Comparison of ENCODE assay signal across 20 cellular contexts in the genomic region with DNA sequence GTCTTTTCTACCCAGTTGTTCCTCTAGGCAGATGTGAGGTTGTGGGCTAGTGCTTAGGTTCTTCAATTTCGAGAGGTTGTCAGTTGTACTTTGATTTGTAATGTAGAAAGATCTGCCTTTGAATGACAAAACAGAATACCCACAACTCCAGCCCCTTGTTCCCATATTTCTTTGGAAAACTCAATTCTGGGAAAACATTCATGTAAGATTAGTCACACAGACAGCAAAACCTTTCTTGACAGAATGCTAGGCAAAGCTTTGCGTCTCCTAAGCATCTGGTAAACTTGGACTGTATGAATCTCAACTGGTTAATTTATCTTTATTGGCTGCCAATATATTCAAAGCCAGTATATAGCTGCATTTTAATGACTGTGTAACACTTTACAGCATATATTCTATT. TPM values are rescaled to one million over a fixed set of nuclear protein-coding genes. Genes with fewer than 3 reads are reported as not detected.
DNase-seq lines count a peak whose midpoint lies in the region; ATAC-seq and TF ChIP-seq lines count a peak whose summit lies in the region.
"Had no signal": no experiment of that assay in that cellular context is flagged by ENCODE, and none has a peak within 500 bp of the region (broad histone marks: within the 10 kb centered on the region; RNA-seq: fewer than 3 reads in every experiment).

No MANE protein-coding gene starts in this region.

- no peak for TF ChIP-seq CTCF in fibroblast of the aortic adventitia (IDR thresholded peaks at IDR 0.05; ENCODE audit: insufficient read depth, low read length)
- TF ChIP-seq CTCF in glutamatergic neuron (IDR thresholded peaks at IDR 0.05; ENCODE audit: partially characterized antibody, unreplicated experiment) = no peak

- no peaks in the 10 kb centered on the region for H3K27me3 ChIP-seq in adipocyte (replicated peaks; ENCODE audit: control insufficient read depth, insufficient read depth, low read length)
- H3K27me3 ChIP-seq: ascending aorta, hepatocyte, right atrium auricular region had no signal

- no peak for DNase-seq in activated naive CD4-positive, alpha-beta T cell treated with anti-CD3 and anti-CD28 coated beads, Interleukin-2, amount 10 ng/mL, durations not matched to agents 7 days and 5 days
- no peak for DNase-seq in activated naive CD4-positive, alpha-beta T cell treated with Interleukin-2 at 50 U/mL for 16 hours
- DNase-seq in adipocyte (ENCODE audit: low read depth) (peak; percentile 19), fibroblast of the aortic adventitia (ENCODE audit: low read depth) (peak; percentile 42), glutamatergic neuron (no peak)
- DNase-seq in stimulated activated effector memory CD8-positive, alpha-beta T cell treated with anti-CD3 and anti-CD28 coated beads, Interleukin-12 subunit alpha, Interleukin-12 subunit beta, amount 100 ng/mL, for 72 hours (ENCODE audit: low spot score in 2 of 2) = no peak
- DNase-seq: activated gamma-delta T cell; CD4-positive, alpha-beta T cell; DMS53; kidney; NCI-H2081; SHP77 treated with DMSO at 0.1 percent for 48 hours; stimulated activated naive CD8-positive, alpha-beta T cell treated with anti-CD3 and anti-CD28 coated beads, Interleukin-15, amount 100 ng/mL, for 72 hours had no signal

- CTCF ChIA-PET in activated naive CD4-positive, alpha-beta T cell treated with anti-CD3 and anti-CD28 coated beads, Interleukin-2, amount 10 ng/mL, durations not matched to agents 7 days and 5 days (lab: Charles Lee) = no interaction called here

- H3K9me3 ChIP-seq in adipocyte (ENCODE audit: control insufficient read depth, low read length) = no peaks in the 10 kb centered on the region
- H3K9me3 ChIP-seq: ascending aorta, right atrium auricular region had no signal

- no peak for ATAC-seq in stimulated activated effector memory CD8-positive, alpha-beta T cell treated with anti-CD3 and anti-CD28 coated beads, Interleukin-12 subunit alpha, Interleukin-12 subunit beta, amount 100 ng/mL, for 72 hours
- ATAC-seq in HG03460 (IDR thresholded peaks at IDR 0.05; ENCODE audit: unreplicated experiment) = no peak
- ATAC-seq in HG03571 (IDR thresholded peaks at IDR 0.05; ENCODE audit: unreplicated experiment) = no peak
- ATAC-seq: stimulated activated naive CD8-positive, alpha-beta T cell treated with anti-CD3 and anti-CD28 coated beads, Interleukin-15, amount 100 ng/mL, for 72 hours had no signal

- H3K27me3 Mint-ChIP-seq in activated naive CD4-positive, alpha-beta T cell treated with anti-CD3 and anti-CD28 coated beads, Interleukin-2, amount 10 ng/mL, durations not matched to agents 7 days and 5 days = no peaks in the 10 kb centered on the region
- no peaks in the 10 kb centered on the region for H3K27me3 Mint-ChIP-seq in glutamatergic neuron (ENCODE audit: unreplicated experiment)
- H3K27me3 Mint-ChIP-seq: CD4-positive, alpha-beta T cell; stimulated activated naive CD8-positive, alpha-beta T cell treated with anti-CD3 and anti-CD28 coated beads, Interleukin-15, amount 100 ng/mL, for 72 hours had no signal

- H3K36me3 ChIP-seq in adipocyte (ENCODE audit: control insufficient read depth, insufficient read depth, low read length, severe bottlenecking) = peaks cover 32% of the 10 kb centered on the region

- no peaks in the 10 kb centered on the region for H3K9me3 Mint-ChIP-seq in activated naive CD4-positive, alpha-beta T cell treated with anti-CD3 and anti-CD28 coated beads, Interleukin-2, amount 10 ng/mL, durations not matched to agents 7 days and 5 days
- H3K9me3 Mint-ChIP-seq in stimulated activated effector memory CD8-positive, alpha-beta T cell treated with anti-CD3 and anti-CD28 coated beads, Interleukin-12 subunit alpha, Interleukin-12 subunit beta, amount 100 ng/mL, for 72 hours = no peaks in the 10 kb centered on the region
- no peaks in the 10 kb centered on the region for H3K9me3 Mint-ChIP-seq in glutamatergic neuron (ENCODE audit: unreplicated experiment)
- H3K9me3 Mint-ChIP-seq: CD4-positive, alpha-beta T cell; stimulated activated naive CD8-positive, alpha-beta T cell treated with anti-CD3 and anti-CD28 coated beads, Interleukin-15, amount 100 ng/mL, for 72 hours; T-helper 2 cell treated with Interferon-gamma antibody and Interleukin-4, amounts not matched to agents 5 μg/mL and 100 μg/mL, for 36 hours had no signal

- peak overlapping the region; percentile 28 for H3K27ac Mint-ChIP-seq in activated naive CD4-positive, alpha-beta T cell treated with anti-CD3 and anti-CD28 coated beads, Interleukin-2, amount 10 ng/mL, durations not matched to agents 7 days and 5 days
- H3K27ac Mint-ChIP-seq in stimulated activated effector memory CD8-positive, alpha-beta T cell treated with anti-CD3 and anti-CD28 coated beads, Interleukin-12 subunit alpha, Interleukin-12 subunit beta, amount 100 ng/mL, for 72 hours = peak overlapping the region; percentile 18
- H3K27ac Mint-ChIP-seq in glutamatergic neuron (ENCODE audit: unreplicated experiment) = no peak overlapping the region
- H3K27ac Mint-ChIP-seq: CD4-positive, alpha-beta T cell had no signal

- H3K4me1 Mint-ChIP-seq in activated naive CD4-positive, alpha-beta T cell treated with anti-CD3 and anti-CD28 coated beads, Interleukin-2, amount 10 ng/mL, durations not matched to agents 7 days and 5 days = no peaks in the 10 kb centered on the region
- peaks cover 13% of the 10 kb centered on the region for H3K4me1 Mint-ChIP-seq in stimulated activated effector memory CD8-positive, alpha-beta T cell treated with anti-CD3 and anti-CD28 coated beads, Interleukin-12 subunit alpha, Interleukin-12 subunit beta, amount 100 ng/mL, for 72 hours
- H3K4me1 Mint-ChIP-seq in glutamatergic neuron (ENCODE audit: low read depth, unreplicated experiment) = no peaks in the 10 kb centered on the region
- H3K4me1 Mint-ChIP-seq: stimulated activated naive CD8-positive, alpha-beta T cell treated with anti-CD3 and anti-CD28 coated beads, Interleukin-15, amount 100 ng/mL, for 72 hours had no signal

- no peak overlapping the region for H3K4me3 Mint-ChIP-seq in activated naive CD4-positive, alpha-beta T cell treated with anti-CD3 and anti-CD28 coated beads, Interleukin-2, amount 10 ng/mL, durations not matched to agents 7 days and 5 days
- H3K4me3 Mint-ChIP-seq in stimulated activated effector memory CD8-positive, alpha-beta T cell treated with anti-CD3 and anti-CD28 coated beads, Interleukin-12 subunit alpha, Interleukin-12 subunit beta, amount 100 ng/mL, for 72 hours = no peak overlapping the region
- H3K4me3 Mint-ChIP-seq in glutamatergic neuron (ENCODE audit: unreplicated experiment) = no peak overlapping the region
- H3K4me3 Mint-ChIP-seq: CD4-positive, alpha-beta T cell; stimulated activated naive CD8-positive, alpha-beta T cell treated with anti-CD3 and anti-CD28 coated beads, Interleukin-15, amount 100 ng/mL, for 72 hours; T-helper 2 cell treated with Interferon-gamma antibody and Interleukin-4, amounts not matched to agents 5 μg/mL and 100 μg/mL, for 36 hours had no signal

- H3K9ac ChIP-seq in adipocyte (ENCODE audit: low read length) = no peak overlapping the region

- peaks cover 49% of the 10 kb centered on the region for H3K36me3 Mint-ChIP-seq in activated naive CD4-positive, alpha-beta T cell treated with anti-CD3 and anti-CD28 coated beads, Interleukin-2, amount 10 ng/mL, durations not matched to agents 7 days and 5 days
- H3K36me3 Mint-ChIP-seq in stimulated activated effector memory CD8-positive, alpha-beta T cell treated with anti-CD3 and anti-CD28 coated beads, Interleukin-12 subunit alpha, Interleukin-12 subunit beta, amount 100 ng/mL, for 72 hours = peaks cover 92% of the 10 kb centered on the region
- peaks cover 5% of the 10 kb centered on the region for H3K36me3 Mint-ChIP-seq in glutamatergic neuron (ENCODE audit: unreplicated experiment)

- H3K4me1 ChIP-seq in adipocyte (ENCODE audit: control insufficient read depth, insufficient read depth, low read length) = peaks cover 24% of the 10 kb centered on the region

- H3K4me3 ChIP-seq in adipocyte (ENCODE audit: low read length) (no peak overlapping the region), fibroblast of the aortic adventitia (ENCODE audit: low read depth, low read length) (no peak overlapping the region)
- H3K4me3 ChIP-seq: ascending aorta, coronary artery, hepatocyte, right atrium auricular region had no signal

RNA-seq across cellular contexts. Expression of a gene that starts 34.9 kb away (rescaled TPM):
- total RNA-seq in fibroblast of the aortic adventitia (ENCODE audit: low replicate concordance) (8.3 and 12.3 TPM in 2 replicates), glutamatergic neuron (ENCODE audit: unreplicated experiment) (39.1 TPM)

Comparison
In these comparisons a context has a peak if more than half of its experiments do, and no peak if none do; other contexts are left out.
1. DNase-seq: peak in adipocyte (single experiment) and fibroblast of the aortic adventitia (single experiment); none in activated naive CD4-positive, alpha-beta T cell treated with anti-CD3 and anti-CD28 coated beads, Interleukin-2, amount 10 ng/mL, durations not matched to agents 7 days and 5 days (single experiment), activated naive CD4-positive, alpha-beta T cell treated with Interleukin-2 at 50 U/mL for 16 hours (single experiment), stimulated activated effector memory CD8-positive, alpha-beta T cell treated with anti-CD3 and anti-CD28 coated beads, Interleukin-12 subunit alpha, Interleukin-12 subunit beta, amount 100 ng/mL, for 72 hours (0 of 2) and glutamatergic neuron (single experiment).